8 cellular contexts compared by ENCODE assay signal in the genomic region with DNA sequence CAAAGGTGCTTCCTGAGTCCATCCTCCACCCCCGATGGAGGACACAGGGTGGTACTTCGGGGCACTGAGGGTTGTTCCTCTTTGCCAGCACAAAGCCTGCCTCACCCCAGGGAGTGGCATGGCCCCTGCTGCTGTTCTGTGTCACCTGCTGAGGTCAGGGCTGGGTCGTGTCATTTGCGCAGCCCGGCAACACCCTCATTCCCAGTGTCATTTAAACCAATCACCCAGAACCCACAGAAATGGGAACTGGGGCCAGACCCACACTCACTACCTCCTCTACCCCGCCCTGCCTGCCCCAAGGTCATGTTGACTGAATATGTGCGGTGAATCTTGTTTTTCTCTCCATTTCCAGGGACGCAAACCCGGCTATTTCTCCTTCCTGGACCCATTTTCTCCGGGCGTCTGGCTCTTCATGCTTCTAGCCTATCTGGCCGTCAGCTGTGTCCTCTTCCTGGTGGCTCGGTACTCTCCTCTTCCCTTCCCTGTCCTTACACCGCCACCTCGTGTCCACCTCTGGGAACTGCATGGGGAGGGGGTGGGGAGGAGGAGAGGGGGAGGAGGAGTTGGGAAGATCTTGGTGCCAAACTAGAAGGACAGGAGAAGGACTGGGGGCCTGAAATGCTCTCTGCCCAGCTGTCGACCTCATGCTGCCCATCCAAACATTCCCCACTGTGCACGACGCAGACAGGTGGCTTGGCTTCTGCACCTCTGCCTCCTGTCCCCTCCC.
DNase-seq lines count a peak whose midpoint lies in the region; ATAC-seq, FAIRE-seq and TF ChIP-seq lines count a peak whose summit lies in the region.

No MANE protein-coding gene starts in this region.

- no peaks in the 10 kb centered on the region for H4K20me1 ChIP-seq in SU-DHL-6 (ENCODE audit: low read depth, low read length)

- H3K4me1 ChIP-seq in A549 (no peaks in the 10 kb centered on the region), adrenal gland (replicated peaks in 1 of 2) (peaks cover 0 to 4% of the 10 kb centered on the region in 2 donors), heart right ventricle (peaks cover 0 to 10% (median 6%) of the 10 kb centered on the region in 9 donors), aorta (ENCODE audit: control insufficient read depth in 1 of 2, insufficient read depth in 2 of 2, low read length in 2 of 2) (no peaks in the 10 kb centered on the region)

- peak; percentile 76 to 82 for TF ChIP-seq RAD21 in A549 (conservative IDR thresholded peaks at IDR 0.05 in 1 of 2, IDR thresholded peaks at IDR 0.05 in 1 of 2)

- no peak for TF ChIP-seq POLR2A in A549 (IDR thresholded peaks at IDR 0.05; ENCODE audit: low read length)
- TF ChIP-seq POLR2A in adrenal gland (IDR thresholded peaks at IDR 0.05): no peak

- H3K27me3 ChIP-seq in SU-DHL-6 (ENCODE audit: low read length) (no peaks in the 10 kb centered on the region), adrenal gland (no peaks in the 10 kb centered on the region), heart right ventricle (peaks cover 0 to 29% (median 25%) of the 10 kb centered on the region in 7 donors), aorta (ENCODE audit: control insufficient read depth in 1 of 2, insufficient read depth in 2 of 2, low read length in 1 of 2) (peaks cover 0 to 1% of the 10 kb centered on the region in 2 donors)

- H3K4me2 ChIP-seq in A549 (peak overlapping the region; percentile 75), SU-DHL-6 (ENCODE audit: low read depth, low read length, poor library complexity, severe bottlenecking) (no peak overlapping the region)

- TF ChIP-seq CTCF in A549 (IDR thresholded peaks at IDR 0.05) (peak; percentile 57), SU-DHL-6 (IDR thresholded peaks at IDR 0.05; ENCODE audit: insufficient read depth, low read length, poor library complexity, severe bottlenecking) (peak; percentile 74), adrenal gland (IDR thresholded peaks at IDR 0.05) (peak; percentile 59 to 84 (median 77)), heart right ventricle (IDR thresholded peaks at IDR 0.05) (peak; percentile 39 to 77 (median 71))

- no peak for FAIRE-seq in A549 (lab: Jason Lieb, UNC)

- no peak for TF ChIP-seq EP300 in A549 (IDR thresholded peaks at IDR 0.05)

- no peak overlapping the region for H2AFZ ChIP-seq in SU-DHL-6 (ENCODE audit: low read depth, low read length, severe bottlenecking)

- H3K36me3 ChIP-seq in SU-DHL-6 (ENCODE audit: low read length): no peaks in the 10 kb centered on the region
- no peaks in the 10 kb centered on the region for H3K36me3 ChIP-seq in adrenal gland (replicated peaks in 1 of 2)
- no peaks in the 10 kb centered on the region for H3K36me3 ChIP-seq in heart right ventricle
- H3K36me3 ChIP-seq in aorta (ENCODE audit: control insufficient read depth in 1 of 2, insufficient read depth in 2 of 2, low read length in 1 of 2): no peaks in the 10 kb centered on the region

- CTCF ChIA-PET in A549 (lab: Yijun Ruan, JAX): interaction anchor here (0.6 to 3.7 kb wide), 17 partner anchors 11 to 444 kb away, joined by 3 to 19 read pairs (median 3); a partner anchor contains a TSS

- peak; percentile 84 to 95 for ATAC-seq in A549
- ATAC-seq in GM18907 (IDR thresholded peaks at IDR 0.05; ENCODE audit: unreplicated experiment): peak; percentile 54
- peak; percentile 89 to 96 (median 94) for ATAC-seq in heart right ventricle
- ATAC-seq in aorta (ENCODE audit: low FRiP score): peak; percentile 83

- DNase-seq in A549 (ENCODE audit: low read depth in 1 of 2, low spot score in 1 of 2) (peak; percentile 67 to 74), NCI-H1105 (lab: John Stamatoyannopoulos, UW) (peak; percentile 92), adrenal gland (peak; percentile 81 to 90 (median 82)), heart right ventricle (peak; percentile 79 to 81), pulmonary artery endothelial cell (ENCODE audit: low read depth, low spot score) (peak; percentile 41), aorta (peak; percentile 78 to 89)

- 0% methylated on average over 10 of the region's 18 CpGs for WGBS in A549 (ENCODE audit: missing lambda C conversion rate)
- 13 to 18% (median 14%) methylated on average over 14 to 18 of the region's 18 CpGs for WGBS in adrenal gland, 4 donors
- 16 to 19% methylated on average over 18 of the region's 18 CpGs for WGBS in heart right ventricle, 2 donors
- WGBS in aorta, 2 donors: 18 to 20% methylated on average over 18 of the region's 18 CpGs

- H3K4me3 ChIP-seq in A549: 0 out of 3 replicates have a peak overlapping the region, but pooled peaks have one; percentile 10
- H3K4me3 ChIP-seq in SU-DHL-6 (ENCODE audit: insufficient read depth, low read length, poor library complexity, severe bottlenecking): no peak overlapping the region
- peak overlapping the region in 1 of 4 donors; percentile 16 for H3K4me3 ChIP-seq in adrenal gland
- H3K4me3 ChIP-seq in heart right ventricle: peak overlapping the region in 4 of 10 donors; percentile 23 to 32 (median 26)
- H3K4me3 ChIP-seq in aorta (ENCODE audit: low read length in 2 of 2): no peak overlapping the region

- H3K9ac ChIP-seq in SU-DHL-6 (ENCODE audit: low read length): no peak overlapping the region

- no peaks in the 10 kb centered on the region for H3K9me2 ChIP-seq in SU-DHL-6 (replicated peaks; ENCODE audit: insufficient read depth, low read length)

- POLR2A ChIA-PET in A549 (lab: Yijun Ruan, JAX): no interaction called here

- H3F3A ChIP-seq in SU-DHL-6 (ENCODE audit: insufficient read depth): no peaks in the 10 kb centered on the region

- intact Hi-C loops in adrenal gland (cut with DNase I): loop anchor here (5.0 to 10.0 kb wide), 4 partner anchors 162 to 440 kb away; a partner anchor contains a TSS
- intact Hi-C loops in heart right ventricle (cut with DNase I): loop anchor here (1.0 to 10.0 kb wide), 8 partner anchors 152 to 442 kb away; a partner anchor contains a TSS
- intact Hi-C loops in aorta (cut with DNase I): loop anchor here (1.0 to 10.0 kb wide), 5 partner anchors 268 to 708 kb away; a partner anchor contains a TSS

- H3K79me2 ChIP-seq in SU-DHL-6 (ENCODE audit: insufficient read depth, low read length): no peaks in the 10 kb centered on the region

- H3K27ac ChIP-seq in A549: no peak overlapping the region
- H3K27ac ChIP-seq in SU-DHL-6 (ENCODE audit: low read depth, low read length): no peak overlapping the region
- H3K27ac ChIP-seq in adrenal gland: no peak overlapping the region
- peak overlapping the region in 2 of 10 donors; percentile 28 to 44 for H3K27ac ChIP-seq in heart right ventricle
- no peak overlapping the region for H3K27ac ChIP-seq in aorta (ENCODE audit: low read depth in 1 of 2, low read length in 2 of 2)

- no peaks in the 10 kb centered on the region for H3K9me3 ChIP-seq in A549
- H3K9me3 ChIP-seq in SU-DHL-6 (ENCODE audit: insufficient read depth, low read length): no peaks in the 10 kb centered on the region
- H3K9me3 ChIP-seq in adrenal gland (replicated peaks in 1 of 3): no peaks in the 10 kb centered on the region
- no peaks in the 10 kb centered on the region for H3K9me3 ChIP-seq in heart right ventricle
- no peaks in the 10 kb centered on the region for H3K9me3 ChIP-seq in aorta (ENCODE audit: control insufficient read depth, low read length)

TF ChIP-seq in A549, 52 proteins besides CTCF, POLR2A, EP300 and RAD21:
- TF ChIP-seq, protein P1, sequence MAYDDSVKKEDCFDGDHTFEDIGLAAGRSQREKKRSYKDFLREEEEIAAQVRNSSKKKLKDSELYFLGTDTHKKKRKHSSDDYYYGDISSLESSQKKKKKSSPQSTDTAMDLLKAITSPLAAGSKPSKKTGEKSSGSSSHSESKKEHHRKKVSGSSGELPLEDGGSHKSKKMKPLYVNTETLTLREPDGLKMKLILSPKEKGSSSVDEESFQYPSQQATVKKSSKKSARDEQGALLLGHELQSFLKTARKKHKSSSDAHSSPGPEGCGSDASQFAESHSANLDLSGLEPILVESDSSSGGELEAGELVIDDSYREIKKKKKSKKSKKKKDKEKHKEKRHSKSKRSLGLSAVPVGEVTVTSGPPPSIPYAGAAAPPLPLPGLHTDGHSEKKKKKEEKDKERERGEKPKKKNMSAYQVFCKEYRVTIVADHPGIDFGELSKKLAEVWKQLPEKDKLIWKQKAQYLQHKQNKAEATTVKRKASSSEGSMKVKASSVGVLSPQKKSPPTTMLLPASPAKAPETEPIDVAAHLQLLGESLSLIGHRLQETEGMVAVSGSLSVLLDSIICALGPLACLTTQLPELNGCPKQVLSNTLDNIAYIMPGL (CRISPR knock-in tag; IDR thresholded peaks at IDR 0.05; ENCODE audit: borderline replicate concordance): no peak
- TF ChIP-seq SMC3 (IDR thresholded peaks at IDR 0.05): peak; percentile 66
- peak; percentile 42 for TF ChIP-seq CHD2 (IDR thresholded peaks at IDR 0.05; ENCODE audit: low read length, partially characterized antibody)
TF ChIP-seq in A549: peak in this region for 2.

Comparison
In these comparisons a context has a peak if more than half of its experiments do, and no peak if none do; other contexts are left out.
1. DNase-seq: peak in every context shown above with its lines; median percentile 92 in NCI-H1105; 84 in aorta; 82 in adrenal gland; 80 in heart right ventricle; 70 in A549; 41 in pulmonary artery endothelial cell.